14 cellular contexts compared by ENCODE assay signal in genomic region chr4:169045862-169046584, GRCh38. TPM values are rescaled to one million over a fixed set of nuclear protein-coding genes. Genes with fewer than 3 reads are reported as not detected.
DNase-seq lines count a peak whose midpoint lies in the region; ATAC-seq and TF ChIP-seq lines count a peak whose summit lies in the region.
"Had no signal": no experiment of that assay in that cellular context is flagged by ENCODE, and none has a peak within 500 bp of the region (broad histone marks: within the 10 kb centered on the region; RNA-seq: fewer than 3 reads in every experiment).

No MANE protein-coding gene starts in this region.

- BruUV-seq in Panc1 (replicated peaks; lab: Mats Ljungman, UMichigan): no TSS peak

- H3K36me3 ChIP-seq in GM23338 (ENCODE audit: insufficient read depth): no peaks in the 10 kb centered on the region
- no peaks in the 10 kb centered on the region for H3K36me3 ChIP-seq in Panc1 (ENCODE audit: control insufficient read depth, insufficient read depth, low read length)
- no peaks in the 10 kb centered on the region for H3K36me3 ChIP-seq in neuronal stem cell (replicated peaks in 1 of 2; ENCODE audit: control insufficient read depth in 2 of 2, insufficient read depth in 2 of 2, low read length in 2 of 2)
- H3K36me3 ChIP-seq: BLaER1 treated with 17β-estradiol and CSF1 and Interleukin-3, amounts not matched to agents 10 nM and 100 nM had no signal

- H3K9me3 ChIP-seq in Panc1 (ENCODE audit: control insufficient read depth, insufficient read depth, low read depth, low read length) (no peaks in the 10 kb centered on the region), neuronal stem cell (replicated peaks in 1 of 2; ENCODE audit: control insufficient read depth in 2 of 2, insufficient read depth in 1 of 2, low read depth in 1 of 2, low read length in 2 of 2) (no peaks in the 10 kb centered on the region)
- H3K9me3 ChIP-seq: BLaER1 treated with 17β-estradiol and CSF1 and Interleukin-3, amounts not matched to agents 10 nM and 100 nM had no signal

- H3K18ac ChIP-seq in neuronal stem cell (ENCODE audit: low read length): peak overlapping the region; percentile 1

- H2BK5ac ChIP-seq in neuronal stem cell (ENCODE audit: low read length): no peak overlapping the region

- in situ Hi-C loops in Panc1 (cut with HindIII; ENCODE audit: low pct_unique_long_range_greater_than_20kb, low sequenced_read_pairs): no loop called here

- H3K4me2 ChIP-seq in GM23338: no peak overlapping the region
- no peak overlapping the region for H3K4me2 ChIP-seq in neuronal stem cell (ENCODE audit: insufficient read depth, low read length, poor library complexity, severe bottlenecking)
- H3K4me2 ChIP-seq: BLaER1 treated with 17β-estradiol and CSF1 and Interleukin-3, amounts not matched to agents 10 nM and 100 nM had no signal

- peaks cover 3% of the 10 kb centered on the region for H3K27me3 Mint-ChIP-seq in GM23338 (ENCODE audit: insufficient read depth, low read depth, poor library complexity)
- H3K27me3 Mint-ChIP-seq: activated CD4-positive, alpha-beta T cell treated with anti-CD3 and anti-CD28 coated beads for 36 hours had no signal

- no peaks in the 10 kb centered on the region for H3F3A ChIP-seq in GM23338 (replicated peaks; ENCODE audit: low read depth)

- H3K4ac ChIP-seq in neuronal stem cell (ENCODE audit: low read length): no peak overlapping the region

- intact Hi-C loops in Panc1 (cut with micrococcal nuclease; ENCODE audit: unreplicated experiment): no loop called here

- TF ChIP-seq CTCF in GM23338 (conservative IDR thresholded peaks at IDR 0.05; ENCODE audit: low read depth in 2 of 2) (peak; percentile 54 to 70), Panc1 (IDR thresholded peaks at IDR 0.05) (peak; percentile 41; the same call in 1 of the 2 replicates), foreskin keratinocyte (conservative IDR thresholded peaks at IDR 0.05) (peak; percentile 29)

- H2AFZ ChIP-seq in GM23338 (peak overlapping the region; percentile 96), neuronal stem cell (ENCODE audit: low read length) (peak overlapping the region; percentile 56)

- no peak overlapping the region for H2BK120ac ChIP-seq in neuronal stem cell (ENCODE audit: low read depth, low read length)

- H3K4me1 Mint-ChIP-seq in GM23338: peaks cover 16% of the 10 kb centered on the region
- H3K4me1 Mint-ChIP-seq: activated CD4-positive, alpha-beta T cell treated with anti-CD3 and anti-CD28 coated beads for 36 hours had no signal

- H4K91ac ChIP-seq in neuronal stem cell (ENCODE audit: low read depth, low read length, poor library complexity): no peak overlapping the region

- H3K9ac ChIP-seq in neuronal stem cell (ENCODE audit: low read depth, low read length, poor library complexity): peak overlapping the region; percentile 38
- H3K9ac ChIP-seq: BLaER1 treated with 17β-estradiol and CSF1 and Interleukin-3, amounts not matched to agents 10 nM and 100 nM had no signal

- no peak overlapping the region for H3K23ac ChIP-seq in neuronal stem cell (ENCODE audit: low read depth, low read length, poor library complexity)

- peaks cover 8% of the 10 kb centered on the region; the same call in 1 of the 2 replicates for H3K4me1 ChIP-seq in GM23338 (ENCODE audit: insufficient read depth)
- no peaks in the 10 kb centered on the region for H3K4me1 ChIP-seq in Panc1 (ENCODE audit: control insufficient read depth, insufficient read depth, low read length)
- H3K4me1 ChIP-seq in foreskin keratinocyte: no peaks in the 10 kb centered on the region
- H3K4me1 ChIP-seq in neuronal stem cell (ENCODE audit: control insufficient read depth in 2 of 2, insufficient read depth in 1 of 2, low read depth in 1 of 2, low read length in 2 of 2): peaks cover 21 to 29% of the 10 kb centered on the region in 2 donors
- H3K4me1 ChIP-seq: BLaER1 treated with 17β-estradiol and CSF1 and Interleukin-3, amounts not matched to agents 10 nM and 100 nM had no signal

- H2BK15ac ChIP-seq in neuronal stem cell (ENCODE audit: low read length): no peak overlapping the region

- no peaks in the 10 kb centered on the region for H4K20me1 ChIP-seq in GM23338 (replicated peaks; ENCODE audit: insufficient read depth)
- H4K20me1 ChIP-seq: BLaER1 treated with 17β-estradiol and CSF1 and Interleukin-3, amounts not matched to agents 10 nM and 100 nM had no signal

- no peaks in the 10 kb centered on the region for H3K27me3 ChIP-seq in GM23338 (ENCODE audit: insufficient read depth)
- H3K27me3 ChIP-seq in Panc1 (ENCODE audit: control insufficient read depth, insufficient read depth, low read length): no peaks in the 10 kb centered on the region
- H3K27me3 ChIP-seq in foreskin keratinocyte: no peaks in the 10 kb centered on the region
- H3K27me3 ChIP-seq in neuronal stem cell (ENCODE audit: control insufficient read depth in 3 of 3, insufficient read depth in 3 of 3, low read depth in 1 of 3, low read length in 3 of 3): no peaks in the 10 kb centered on the region
- H3K27me3 ChIP-seq: BLaER1 treated with 17β-estradiol and CSF1 and Interleukin-3, amounts not matched to agents 10 nM and 100 nM had no signal

- peak; percentile 95 for ATAC-seq in GM23338
- peak; percentile 72; the same call in 1 of the 2 replicates for ATAC-seq in Panc1
- no peak for ATAC-seq in foreskin keratinocyte
- no peak for ATAC-seq in HG02852 (IDR thresholded peaks at IDR 0.05; ENCODE audit: unreplicated experiment)
- ATAC-seq: activated CD4-positive, alpha-beta T cell treated with anti-CD3 and anti-CD28 coated beads for 36 hours; natural killer cell treated with Interleukin-12 subunit alpha and Interleukin-12 subunit beta and Interleukin-15 and Interleukin-18, amount 100 ng/mL, for 72 hours had no signal

- POLR2A ChIA-PET in Panc1 (lab: Charles Lee): no interaction called here

- no peak overlapping the region for H2AK5ac ChIP-seq in neuronal stem cell (ENCODE audit: low read depth, low read length)

- no peaks in the 10 kb centered on the region for H3K9me2 ChIP-seq in GM23338 (ENCODE audit: insufficient read depth)

- H2BK12ac ChIP-seq in neuronal stem cell (ENCODE audit: low read length): no peak overlapping the region

- CTCF ChIA-PET in Panc1 (lab: Charles Lee): no interaction called here

- no peaks in the 10 kb centered on the region for H3K79me1 ChIP-seq in neuronal stem cell (ENCODE audit: low read depth, low read length)

- H3K36me3 Mint-ChIP-seq in GM23338 (ENCODE audit: low read depth): no peaks in the 10 kb centered on the region
- H3K36me3 Mint-ChIP-seq: natural killer cell treated with Interleukin-12 subunit alpha and Interleukin-12 subunit beta and Interleukin-15 and Interleukin-18, amount 100 ng/mL, for 72 hours had no signal

- no peaks in the 10 kb centered on the region for H3K9me3 Mint-ChIP-seq in GM23338
- H3K9me3 Mint-ChIP-seq: natural killer cell treated with Interleukin-12 subunit alpha and Interleukin-12 subunit beta and Interleukin-15 and Interleukin-18, amount 100 ng/mL, for 72 hours had no signal

- H3K27ac ChIP-seq in GM23338 (ENCODE audit: low read depth) (no peak overlapping the region), Panc1 (ENCODE audit: low read length) (no peak overlapping the region), foreskin keratinocyte (no peak overlapping the region), neuronal stem cell (replicated peaks; ENCODE audit: low read length) (no peak overlapping the region)
- H3K27ac ChIP-seq: BLaER1 treated with 17β-estradiol and CSF1 and Interleukin-3, amounts not matched to agents 10 nM and 100 nM had no signal

- no CpG with 5 or more reads among the region's 15 CpGs for WGBS in neuronal stem cell (ENCODE audit: extremely low coverage in 2 of 2, insufficient read length in 2 of 2, insufficient replicate concordance in 1 of 2), 2 donors

- peak overlapping the region; percentile 80; the same call in 1 of the 2 replicates for H3K27ac Mint-ChIP-seq in GM23338
- H3K27ac Mint-ChIP-seq: activated CD4-positive, alpha-beta T cell treated with anti-CD3 and anti-CD28 coated beads for 36 hours; natural killer cell treated with Interleukin-12 subunit alpha and Interleukin-12 subunit beta and Interleukin-15 and Interleukin-18, amount 100 ng/mL, for 72 hours had no signal

- no peak overlapping the region for H4K8ac ChIP-seq in neuronal stem cell (ENCODE audit: low read depth, low read length)

- H3K4me3 ChIP-seq in GM23338 (no peak overlapping the region), Panc1 (ENCODE audit: low read depth in 2 of 2, low read length in 2 of 2) (no peak overlapping the region), neuronal stem cell (ENCODE audit: low read length in 2 of 2) (no peak overlapping the region)
- H3K4me3 ChIP-seq: BLaER1 treated with 17β-estradiol and CSF1 and Interleukin-3, amounts not matched to agents 10 nM and 100 nM had no signal

- DNase-seq in GM23338 (ENCODE audit: low spot score): peak; percentile 71
- DNase-seq in Panc1 (ENCODE audit: low read depth, low spot score): no peak
- no peak for DNase-seq in foreskin keratinocyte
- DNase-seq in neuronal stem cell (ENCODE audit: low spot score): no peak
- DNase-seq in Kasumi-1 (lab: John Stamatoyannopoulos, UW): no peak
- DNase-seq in NCI-H748 treated with DMSO at 0.1 percent for 48 hours (lab: John Stamatoyannopoulos, UW): no peak
- DNase-seq: activated CD4-positive, alpha-beta T cell treated with anti-CD3 and anti-CD28 coated beads for 36 hours; activated CD8-positive, alpha-beta memory T cell treated with anti-CD3 and anti-CD28 coated beads, Interleukin-2, amount 50 U/mL, for 48 hours; activated naive CD4-positive, alpha-beta T cell treated with Interleukin-2 at 50 U/mL for 16 hours; DMS53; NCI-H187 had no signal

- H3K14ac ChIP-seq in neuronal stem cell (ENCODE audit: low read length): no peak overlapping the region

- H3K79me2 ChIP-seq in GM23338 (replicated peaks; ENCODE audit: insufficient read depth): no peaks in the 10 kb centered on the region

- no peak overlapping the region for H3K4me3 Mint-ChIP-seq in GM23338
- H3K4me3 Mint-ChIP-seq: activated CD4-positive, alpha-beta T cell treated with anti-CD3 and anti-CD28 coated beads for 36 hours; natural killer cell treated with Interleukin-12 subunit alpha and Interleukin-12 subunit beta and Interleukin-15 and Interleukin-18, amount 100 ng/mL, for 72 hours had no signal

RNA-seq across cellular contexts. Expression of gene CBR4, which starts 36.0 kb away (rescaled TPM):
- 27.4 and 36.9 TPM in 2 replicates for total RNA-seq in GM23338 (2014; rRNA removed; shearing (Covaris generic))
- 30.8 and 38.1 TPM in 2 replicates for polyA plus RNA-seq in GM23338 (2016; fragmentation: Nextera tagmentation; extraction: Ambion mirVana)
- total RNA-seq in Panc1 (2021; ENCODE audit: unreplicated experiment): 13.5 TPM
- polyA plus RNA-seq in Panc1 (2012; ENCODE audit: insufficient read length): 7.3 TPM
- total RNA-seq in foreskin keratinocyte: 13.0 and 14.0 TPM in 2 replicates
- polyA plus RNA-seq in foreskin keratinocyte: 6.5 and 8.7 TPM in 2 replicates
- 21.2 TPM for polyA plus RNA-seq in neuronal stem cell (2013, experiment 1 of 2)
- polyA plus RNA-seq in neuronal stem cell (2013, experiment 2 of 2): 22.2 TPM

Comparison
In these comparisons a context has a peak if more than half of its experiments do, and no peak if none do; other contexts are left out.
1. ATAC-seq: peak in GM23338 (single experiment) and Panc1 (single experiment); none in foreskin keratinocyte (single experiment) and HG02852 (single experiment).
2. Peak in every context shown above with its lines, with median percentiles within 50 percentile points of each other: CTCF ChIP-seq.